ENCODE assay signal across 2 cellular contexts in the genomic region with DNA sequence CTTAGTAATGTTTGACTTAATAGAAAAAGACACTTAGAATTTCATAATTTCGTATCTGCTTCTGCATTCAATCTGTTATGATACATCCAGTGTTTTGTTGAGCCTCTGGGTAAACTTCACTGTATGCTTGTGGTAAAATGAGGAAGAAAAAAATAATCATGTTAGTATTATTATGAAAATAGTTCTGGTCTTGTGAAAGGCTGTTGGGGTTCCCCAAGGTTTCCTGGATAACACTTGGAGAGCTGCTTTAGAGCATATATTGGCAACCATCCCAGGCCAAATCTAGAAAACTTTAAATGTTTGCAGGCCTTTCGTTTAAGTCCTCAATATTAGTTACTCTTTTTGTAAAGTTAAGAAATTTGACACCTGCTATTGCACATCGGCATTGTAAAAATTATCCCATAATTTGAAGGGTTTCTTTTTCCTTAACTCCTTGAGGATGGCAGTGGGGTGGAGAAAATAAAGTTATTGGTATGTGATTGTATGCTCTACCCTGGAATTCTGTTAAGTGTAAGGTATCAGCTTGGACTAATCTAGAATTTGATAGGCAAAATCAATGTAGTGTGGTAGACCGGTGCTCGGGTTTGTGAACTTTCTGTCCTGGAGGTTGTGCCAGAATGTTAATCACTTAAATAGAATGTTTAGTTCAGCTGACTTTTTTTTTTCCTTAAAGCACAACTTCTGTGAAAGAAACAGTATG.
TF ChIP-seq lines count a peak whose summit lies in the region.

No MANE protein-coding gene starts in this region.

TF ChIP-seq in SK-N-SH treated with all-trans-retinoic acid at 6 μM for 48 hours, 23 proteins besides CTCF, POLR2A, EP300 and RAD21:
- no peak for TF ChIP-seq ZFP3 (CRISPR knock-in tag; IDR thresholded peaks at IDR 0.05)
- TF ChIP-seq, protein P1, sequence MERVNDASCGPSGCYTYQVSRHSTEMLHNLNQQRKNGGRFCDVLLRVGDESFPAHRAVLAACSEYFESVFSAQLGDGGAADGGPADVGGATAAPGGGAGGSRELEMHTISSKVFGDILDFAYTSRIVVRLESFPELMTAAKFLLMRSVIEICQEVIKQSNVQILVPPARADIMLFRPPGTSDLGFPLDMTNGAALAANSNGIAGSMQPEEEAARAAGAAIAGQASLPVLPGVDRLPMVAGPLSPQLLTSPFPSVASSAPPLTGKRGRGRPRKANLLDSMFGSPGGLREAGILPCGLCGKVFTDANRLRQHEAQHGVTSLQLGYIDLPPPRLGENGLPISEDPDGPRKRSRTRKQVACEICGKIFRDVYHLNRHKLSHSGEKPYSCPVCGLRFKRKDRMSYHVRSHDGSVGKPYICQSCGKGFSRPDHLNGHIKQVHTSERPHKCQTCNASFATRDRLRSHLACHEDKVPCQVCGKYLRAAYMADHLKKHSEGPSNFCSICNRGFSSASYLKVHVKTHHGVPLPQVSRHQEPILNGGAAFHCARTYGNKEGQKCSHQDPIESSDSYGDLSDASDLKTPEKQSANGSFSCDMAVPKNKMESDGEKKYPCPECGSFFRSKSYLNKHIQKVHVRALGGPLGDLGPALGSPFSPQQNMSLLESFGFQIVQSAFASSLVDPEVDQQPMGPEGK (CRISPR knock-in tag; IDR thresholded peaks at IDR 0.05; ENCODE audit: borderline replicate concordance), result no peak

TF ChIP-seq in SK-N-SH, 30 proteins besides CTCF, POLR2A, EP300 and RAD21:
- TF ChIP-seq YY1 (IDR thresholded peaks at IDR 0.05; ENCODE audit: low read depth) (no peak), SMC3 (IDR thresholded peaks at IDR 0.05; ENCODE audit: low read depth, low read length) (no peak), NFIC (IDR thresholded peaks at IDR 0.05; ENCODE audit: borderline replicate concordance) (no peak), NRF1 (IDR thresholded peaks at IDR 0.05; ENCODE audit: low read depth, low read length) (no peak), POLR2AphosphoS5 (IDR thresholded peaks at IDR 0.05; ENCODE audit: low read depth, low read length) (no peak), RXRA (IDR thresholded peaks at IDR 0.05; ENCODE audit: borderline replicate concordance, low read depth) (no peak), RCOR1 (IDR thresholded peaks at IDR 0.05; ENCODE audit: low read length) (no peak), FOXJ3 (CRISPR knock-in tag; IDR thresholded peaks at IDR 0.05) (no peak), SIN3A (IDR thresholded peaks at IDR 0.05; ENCODE audit: borderline replicate concordance, low read depth, low read length) (no peak), JUND (IDR thresholded peaks at IDR 0.05) (no peak), ELF1 (IDR thresholded peaks at IDR 0.05) (no peak), CHD2 (IDR thresholded peaks at IDR 0.05; ENCODE audit: low read length, partially characterized antibody) (no peak), GABPA (IDR thresholded peaks at IDR 0.05; ENCODE audit: low read depth) (no peak), MXI1 (IDR thresholded peaks at IDR 0.05; ENCODE audit: low read depth, low read length) (no peak), MEF2A (IDR thresholded peaks at IDR 0.05; ENCODE audit: borderline replicate concordance, low read depth) (no peak)
- TF ChIP-seq, protein P2, sequence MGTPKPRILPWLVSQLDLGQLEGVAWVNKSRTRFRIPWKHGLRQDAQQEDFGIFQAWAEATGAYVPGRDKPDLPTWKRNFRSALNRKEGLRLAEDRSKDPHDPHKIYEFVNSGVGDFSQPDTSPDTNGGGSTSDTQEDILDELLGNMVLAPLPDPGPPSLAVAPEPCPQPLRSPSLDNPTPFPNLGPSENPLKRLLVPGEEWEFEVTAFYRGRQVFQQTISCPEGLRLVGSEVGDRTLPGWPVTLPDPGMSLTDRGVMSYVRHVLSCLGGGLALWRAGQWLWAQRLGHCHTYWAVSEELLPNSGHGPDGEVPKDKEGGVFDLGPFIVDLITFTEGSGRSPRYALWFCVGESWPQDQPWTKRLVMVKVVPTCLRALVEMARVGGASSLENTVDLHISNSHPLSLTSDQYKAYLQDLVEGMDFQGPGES (IDR thresholded peaks at IDR 0.05; ENCODE audit: low read depth, low read length), result no peak
- TF ChIP-seq, protein P3, sequence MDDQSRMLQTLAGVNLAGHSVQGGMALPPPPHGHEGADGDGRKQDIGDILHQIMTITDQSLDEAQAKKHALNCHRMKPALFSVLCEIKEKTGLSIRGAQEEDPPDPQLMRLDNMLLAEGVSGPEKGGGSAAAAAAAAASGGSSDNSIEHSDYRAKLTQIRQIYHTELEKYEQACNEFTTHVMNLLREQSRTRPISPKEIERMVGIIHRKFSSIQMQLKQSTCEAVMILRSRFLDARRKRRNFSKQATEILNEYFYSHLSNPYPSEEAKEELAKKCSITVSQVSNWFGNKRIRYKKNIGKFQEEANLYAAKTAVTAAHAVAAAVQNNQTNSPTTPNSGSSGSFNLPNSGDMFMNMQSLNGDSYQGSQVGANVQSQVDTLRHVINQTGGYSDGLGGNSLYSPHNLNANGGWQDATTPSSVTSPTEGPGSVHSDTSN (IDR thresholded peaks at IDR 0.05), result no peak
- TF ChIP-seq, protein P4, sequence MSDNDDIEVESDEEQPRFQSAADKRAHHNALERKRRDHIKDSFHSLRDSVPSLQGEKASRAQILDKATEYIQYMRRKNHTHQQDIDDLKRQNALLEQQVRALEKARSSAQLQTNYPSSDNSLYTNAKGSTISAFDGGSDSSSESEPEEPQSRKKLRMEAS (IDR thresholded peaks at IDR 0.05; ENCODE audit: low read depth), result no peak
- TF ChIP-seq, protein P5, sequence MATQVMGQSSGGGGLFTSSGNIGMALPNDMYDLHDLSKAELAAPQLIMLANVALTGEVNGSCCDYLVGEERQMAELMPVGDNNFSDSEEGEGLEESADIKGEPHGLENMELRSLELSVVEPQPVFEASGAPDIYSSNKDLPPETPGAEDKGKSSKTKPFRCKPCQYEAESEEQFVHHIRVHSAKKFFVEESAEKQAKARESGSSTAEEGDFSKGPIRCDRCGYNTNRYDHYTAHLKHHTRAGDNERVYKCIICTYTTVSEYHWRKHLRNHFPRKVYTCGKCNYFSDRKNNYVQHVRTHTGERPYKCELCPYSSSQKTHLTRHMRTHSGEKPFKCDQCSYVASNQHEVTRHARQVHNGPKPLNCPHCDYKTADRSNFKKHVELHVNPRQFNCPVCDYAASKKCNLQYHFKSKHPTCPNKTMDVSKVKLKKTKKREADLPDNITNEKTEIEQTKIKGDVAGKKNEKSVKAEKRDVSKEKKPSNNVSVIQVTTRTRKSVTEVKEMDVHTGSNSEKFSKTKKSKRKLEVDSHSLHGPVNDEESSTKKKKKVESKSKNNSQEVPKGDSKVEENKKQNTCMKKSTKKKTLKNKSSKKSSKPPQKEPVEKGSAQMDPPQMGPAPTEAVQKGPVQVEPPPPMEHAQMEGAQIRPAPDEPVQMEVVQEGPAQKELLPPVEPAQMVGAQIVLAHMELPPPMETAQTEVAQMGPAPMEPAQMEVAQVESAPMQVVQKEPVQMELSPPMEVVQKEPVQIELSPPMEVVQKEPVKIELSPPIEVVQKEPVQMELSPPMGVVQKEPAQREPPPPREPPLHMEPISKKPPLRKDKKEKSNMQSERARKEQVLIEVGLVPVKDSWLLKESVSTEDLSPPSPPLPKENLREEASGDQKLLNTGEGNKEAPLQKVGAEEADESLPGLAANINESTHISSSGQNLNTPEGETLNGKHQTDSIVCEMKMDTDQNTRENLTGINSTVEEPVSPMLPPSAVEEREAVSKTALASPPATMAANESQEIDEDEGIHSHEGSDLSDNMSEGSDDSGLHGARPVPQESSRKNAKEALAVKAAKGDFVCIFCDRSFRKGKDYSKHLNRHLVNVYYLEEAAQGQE (IDR thresholded peaks at IDR 0.05; ENCODE audit: low read depth, low read length), result no peak
TF ChIP-seq in SK-N-SH: peak in this region for 0.
